In genomic region chr6:32968770-32969684, GRCh38 we compare ENCODE assay signal across 8 cellular contexts. TPM values are rescaled to one million over a fixed set of nuclear protein-coding genes. Genes with fewer than 3 reads are reported as not detected.
DNase-seq lines count a peak whose midpoint lies in the region; ATAC-seq and TF ChIP-seq lines count a peak whose summit lies in the region.

No MANE protein-coding gene starts in this region.

- H3K36me3 ChIP-seq in HCT116 (ENCODE audit: control insufficient read depth in 1 of 2, insufficient read depth in 2 of 2, low read length in 2 of 2) (peaks cover 9 to 17% of the 10 kb centered on the region in 2 experiments), smooth muscle cell (ENCODE audit: low read depth) (no peaks in the 10 kb centered on the region)

- peaks cover 40% of the 10 kb centered on the region for H3F3A ChIP-seq in smooth muscle cell (ENCODE audit: low read depth)

- no peaks in the 10 kb centered on the region for H3K27me3 ChIP-seq in HCT116 (ENCODE audit: insufficient read depth, low read length)
- H3K27me3 ChIP-seq in smooth muscle cell (ENCODE audit: low read depth) = no peaks in the 10 kb centered on the region

- peaks cover 15% of the 10 kb centered on the region; the same call in 1 of the 2 replicates for H4K20me1 ChIP-seq in HCT116 (ENCODE audit: insufficient read depth)
- H4K20me1 ChIP-seq in smooth muscle cell (ENCODE audit: low read depth) = peaks cover 32% of the 10 kb centered on the region

- H3K79me2 ChIP-seq in HCT116 (ENCODE audit: insufficient read depth, low read length) = peaks cover 64% of the 10 kb centered on the region
- peaks cover 54% of the 10 kb centered on the region for H3K79me2 ChIP-seq in smooth muscle cell (ENCODE audit: low read depth)

- peak; percentile 84 for DNase-seq in DMS114 treated with DMSO at 0.1 percent for 48 hours (lab: John Stamatoyannopoulos, UW; ENCODE audit: unreplicated experiment)
- DNase-seq in HCT116 (ENCODE audit: low read depth, low spot score) = peak; percentile 57
- DNase-seq in NCI-H2107 (lab: John Stamatoyannopoulos, UW) = peak; percentile 57
- DNase-seq in cardiac fibroblast (ENCODE audit: low read depth in 2 of 2) = peak; percentile 88 to 94
- peak; percentile 55 for DNase-seq in inferior parietal cortex (ENCODE audit: extremely low spot score)
- peak; percentile 99 for DNase-seq in smooth muscle cell (lab: John Stamatoyannopoulos, UW; ENCODE audit: unreplicated experiment)

- H3K9ac ChIP-seq in HCT116 (ENCODE audit: low read length) (peak overlapping the region; percentile 92), smooth muscle cell (ENCODE audit: low read depth) (peak overlapping the region; percentile 99)

- RAD21 ChIA-PET in HCT116 (lab: Charles Lee; ENCODE audit: low non-redundant PET in 1 of 2, low total read pairs in 2 of 2, uncharacterized antibody in 2 of 2, unreplicated experiment in 2 of 2) = interaction anchor here (0.6 kb wide), 2 partner anchors 108 to 775 kb away, joined by 3 to 8 read pairs; no protein-coding TSS in a partner anchor

- CTCF ChIA-PET in HCT116 (lab: Charles Lee) = interaction anchor here (1.4 to 7.8 kb wide), 4 partner anchors 12 to 101 kb away, joined by 5 to 73 read pairs (median 11); partner anchors contain the start of gene HLA-DMA

- TF ChIP-seq CTCF in HCT116 (IDR thresholded peaks at IDR 0.05 in 2 of 3, conservative IDR thresholded peaks at IDR 0.05 in 1 of 3; ENCODE audit: borderline replicate concordance in 1 of 3, insufficient read depth in 1 of 3, low read depth in 2 of 3, low read length in 2 of 3) (no peak), WI38 (IDR thresholded peaks at IDR 0.05; ENCODE audit: low read depth, low read length) (0 out of 2 replicates have a peak, but pooled peaks have one; percentile 5), cardiac fibroblast (IDR thresholded peaks at IDR 0.05; ENCODE audit: low read depth, low read length) (peak; percentile 25), smooth muscle cell (IDR thresholded peaks at IDR 0.05; ENCODE audit: borderline replicate concordance, insufficient read depth, poor library complexity, severe bottlenecking) (no peak)

- peak overlapping the region; percentile 82 to 92 for H3K4me3 ChIP-seq in HCT116 (replicated peaks in 1 of 2; ENCODE audit: low read depth in 1 of 2, low read length in 2 of 2)
- H3K4me3 ChIP-seq in WI38 (ENCODE audit: low read depth, low read length) = peak overlapping the region; percentile 87
- peak overlapping the region; percentile 78 to 82 for H3K4me3 ChIP-seq in cardiac fibroblast (replicated peaks in 1 of 2; ENCODE audit: low read depth in 2 of 2, low read length in 2 of 2)
- H3K4me3 ChIP-seq in smooth muscle cell = peak overlapping the region; percentile 84

- no peaks in the 10 kb centered on the region for H3K9me3 ChIP-seq in HCT116 (ENCODE audit: control insufficient read depth in 1 of 2, insufficient read depth in 1 of 2, low read depth in 1 of 2, low read length in 2 of 2)
- no peaks in the 10 kb centered on the region for H3K9me3 ChIP-seq in smooth muscle cell (replicated peaks; ENCODE audit: low read depth)

- intact Hi-C loops in HCT116 (cut with micrococcal nuclease) = loop anchor here (5.0 kb wide), 1 partner anchor 82 kb away; no protein-coding TSS in a partner anchor

- TF ChIP-seq RAD21 in HCT116 (IDR thresholded peaks at IDR 0.05; ENCODE audit: low read depth) = no peak

- peaks cover 10 to 53% of the 10 kb centered on the region in 2 experiments for H3K4me1 ChIP-seq in HCT116 (ENCODE audit: control insufficient read depth in 1 of 2, insufficient read depth in 2 of 2, low read length in 2 of 2)
- H3K4me1 ChIP-seq in smooth muscle cell (ENCODE audit: low read depth) = peaks cover 11% of the 10 kb centered on the region

- H3K9me2 ChIP-seq in HCT116 (ENCODE audit: insufficient read depth) = no peaks in the 10 kb centered on the region

- POLR2A ChIA-PET in HCT116 (lab: Charles Lee) = interaction anchor here (0.6 to 8.1 kb wide), 8 partner anchors 13 to 1740 kb away, joined by 3 to 227 read pairs (median 4); partner anchors contain the start of genes HLA-DMA, HLA-DMB, RPS18 and VPS52

- peak; percentile 3 for TF ChIP-seq POLR2A in HCT116 (IDR thresholded peaks at IDR 0.05; ENCODE audit: borderline replicate concordance, extremely low read depth, insufficient read depth, insufficient read length)

- H2AFZ ChIP-seq in HCT116 (ENCODE audit: low read depth, low read length, poor library complexity, severe bottlenecking) (no peak overlapping the region), smooth muscle cell (ENCODE audit: low read depth) (peak overlapping the region; percentile 90)

- no TSS peak for BruUV-seq in HCT116 (replicated peaks; lab: Mats Ljungman, UMichigan)

- H3K27ac ChIP-seq in HCT116 (ENCODE audit: low read depth, low read length) = peak overlapping the region; percentile 97
- H3K27ac ChIP-seq in smooth muscle cell (ENCODE audit: low read depth) = peak overlapping the region; percentile 99

- WGBS in smooth muscle cell (ENCODE audit: low lambda C conversion rate) = under 1% methylated on average over 28 of the region's 47 CpGs

- ATAC-seq in HCT116 (peak; percentile 29), HG03457 (IDR thresholded peaks at IDR 0.05; ENCODE audit: unreplicated experiment) (no peak)

- H3K4me2 ChIP-seq in HCT116 (ENCODE audit: low read length) = peak overlapping the region; percentile 84
- peak overlapping the region; percentile 95 for H3K4me2 ChIP-seq in smooth muscle cell

TF ChIP-seq in HCT116, 20 proteins besides CTCF, POLR2A, EP300 and RAD21:
- no peak for TF ChIP-seq EZH2 (IDR thresholded peaks at IDR 0.05)
- no peak; the same call in 1 of the 2 replicates for TF ChIP-seq POLR2AphosphoS5 (IDR thresholded peaks at IDR 0.05; ENCODE audit: low read depth, low read length)

RNA-seq across cellular contexts. Expression of gene BRD2, which starts 0.6 kb away (rescaled TPM):
- total RNA-seq in HCT116 (2021; ENCODE audit: unreplicated experiment) (260 TPM), smooth muscle cell (205 and 244 TPM in 2 replicates)
- 175 and 194 TPM in 2 replicates for polyA plus RNA-seq in HCT116 (2012)
- polyA plus RNA-seq in smooth muscle cell = 162 and 197 TPM in 2 replicates

RNA-seq across cellular contexts. Expression of gene HLA-DMA, which starts 16.1 kb away (rescaled TPM):
- total RNA-seq in HCT116 (2021; ENCODE audit: unreplicated experiment) = 12.1 TPM
- polyA plus RNA-seq in HCT116 (2012) = 16.3 and 17.4 TPM in 2 replicates
- total RNA-seq in smooth muscle cell = 0.90 and 3.1 TPM in 2 replicates
- polyA plus RNA-seq in smooth muscle cell = 4.0 and 4.8 TPM in 2 replicates

RNA-seq across cellular contexts. Expression of gene HLA-DMB, which starts 28.2 kb away (rescaled TPM):
- total RNA-seq in HCT116 (2021; ENCODE audit: unreplicated experiment) = 3.3 TPM
- polyA plus RNA-seq in HCT116 (2012) = 1.7 and 2.3 TPM in 2 replicates
- total RNA-seq in smooth muscle cell = not detected in 2 replicates
- polyA plus RNA-seq in smooth muscle cell = not detected in 2 replicates

RNA-seq across cellular contexts. Expression of gene HLA-DOA, which starts 40.4 kb away (rescaled TPM):
- total RNA-seq in HCT116 (2021; ENCODE audit: unreplicated experiment) (0.39 TPM), smooth muscle cell (0.09 TPM in 1 of 2 replicates, not detected in the other)
- 0.30 and 0.32 TPM in 2 replicates for polyA plus RNA-seq in HCT116 (2012)
- polyA plus RNA-seq in smooth muscle cell = 0.26 TPM in 1 of 2 replicates, not detected in the other

Comparison
In these comparisons a context has a peak if more than half of its experiments do, and no peak if none do; other contexts are left out.
1. CTCF ChIP-seq: peak in WI38 (single experiment) and cardiac fibroblast (single experiment); none in HCT116 (0 of 3) and smooth muscle cell (single experiment).
2. Peak in every context shown above with its lines, with median percentiles within 50 percentile points of each other: DNase-seq and H3K4me3 ChIP-seq.